ENCODE assay signal across 12 cellular contexts in the genomic region with DNA sequence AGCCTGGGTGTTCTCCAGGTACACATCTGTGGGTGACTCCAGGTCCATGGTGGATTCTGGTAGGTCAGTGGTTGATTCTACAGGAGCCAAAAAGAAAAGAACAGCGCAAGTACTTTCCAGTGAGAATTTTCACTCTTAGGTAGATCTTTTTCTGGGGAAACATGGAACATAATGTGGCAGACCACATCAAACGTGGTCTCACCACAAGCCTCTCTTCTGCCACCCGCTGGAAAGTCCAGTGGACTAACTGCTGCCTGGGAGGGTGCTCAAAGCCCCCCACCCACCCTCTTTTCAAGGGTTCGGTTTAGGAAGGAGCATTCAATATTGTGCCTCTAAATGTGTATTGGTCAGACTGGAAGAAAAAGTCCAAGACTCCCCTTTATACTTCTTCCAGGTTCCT.
DNase-seq lines count a peak whose midpoint lies in the region; ATAC-seq, FAIRE-seq and TF ChIP-seq lines count a peak whose summit lies in the region.
"Had no signal": no experiment of that assay in that cellular context is flagged by ENCODE, and none has a peak within 500 bp of the region (broad histone marks: within the 10 kb centered on the region; RNA-seq: fewer than 3 reads in every experiment).

No MANE protein-coding gene starts in this region.

- H3K27me3 ChIP-seq in DND-41 (ENCODE audit: insufficient read depth, low read length, poor library complexity): peaks cover 9% of the 10 kb centered on the region

- no peak overlapping the region for H2AFZ ChIP-seq in DND-41 (ENCODE audit: low read depth, low read length)

- FAIRE-seq in RCC 7860 (lab: Jason Lieb, UNC): no peak
- FAIRE-seq: D721Med had no signal

- no peaks in the 10 kb centered on the region for H3K9me3 ChIP-seq in DND-41 (ENCODE audit: insufficient read depth, low read length, severe bottlenecking)

- no peak overlapping the region for H3K4me3 ChIP-seq in DND-41 (ENCODE audit: low read depth in 1 of 2, low read length in 2 of 2)
- H3K4me3 ChIP-seq: GM23338 had no signal

- no peak for ATAC-seq in DND-41 (ENCODE audit: insufficient read depth, low read depth)
- ATAC-seq: CD8-positive, alpha-beta T cell; GM23338 had no signal

- H3K4me1 ChIP-seq in DND-41 (ENCODE audit: insufficient read depth, low read length): no peaks in the 10 kb centered on the region; the same call in 1 of the 2 replicates

- H4K20me1 ChIP-seq in DND-41 (ENCODE audit: insufficient read depth, low read length): no peaks in the 10 kb centered on the region

- no peaks in the 10 kb centered on the region for H3K79me2 ChIP-seq in DND-41 (ENCODE audit: insufficient read depth, low read length)

- H3K27ac ChIP-seq in 22Rv1: peak overlapping the region; percentile 59
- no peak overlapping the region for H3K27ac ChIP-seq in DND-41 (ENCODE audit: low read length)
- H3K27ac ChIP-seq in VCaP: peak overlapping the region; percentile 66

- TF ChIP-seq CTCF in 22Rv1 (IDR thresholded peaks at IDR 0.05) (no peak), DND-41 (IDR thresholded peaks at IDR 0.05; ENCODE audit: borderline replicate concordance, extremely low read depth, low read length, poor library complexity, severe bottlenecking) (no peak), VCaP (conservative IDR thresholded peaks at IDR 0.05) (no peak)

- no peak overlapping the region for H3K4me2 ChIP-seq in DND-41 (ENCODE audit: insufficient read depth, low read length)
- H3K4me2 ChIP-seq: GM23338 had no signal

- DNase-seq in DND-41: peak; percentile 12
- peak; percentile 29 for DNase-seq in stimulated activated CD8-positive, alpha-beta memory T cell treated with anti-CD3 and anti-CD28 coated beads, Interleukin-4, amount 100 ng/mL, for 48 hours
- DNase-seq in activated gamma-delta T cell (lab: John Stamatoyannopoulos, UW): no peak
- no peak for DNase-seq in RCC 7860 (ENCODE audit: low spot score)
- DNase-seq: CD8-positive, alpha-beta T cell; COR-L47; GF-D8; H7 had no signal

- H3K9ac ChIP-seq in DND-41 (ENCODE audit: low read depth, low read length): no peak overlapping the region

- no peaks in the 10 kb centered on the region for H3K36me3 ChIP-seq in DND-41 (ENCODE audit: insufficient read depth, low read length)

Comparison
In these comparisons a context has a peak if more than half of its experiments do, and no peak if none do; other contexts are left out.
1. DNase-seq: peak in DND-41 (single experiment) and stimulated activated CD8-positive, alpha-beta memory T cell treated with anti-CD3 and anti-CD28 coated beads, Interleukin-4, amount 100 ng/mL, for 48 hours (single experiment); none in activated gamma-delta T cell (single experiment) and RCC 7860 (single experiment).